11 cellular contexts compared by ENCODE assay signal in the genomic region with DNA sequence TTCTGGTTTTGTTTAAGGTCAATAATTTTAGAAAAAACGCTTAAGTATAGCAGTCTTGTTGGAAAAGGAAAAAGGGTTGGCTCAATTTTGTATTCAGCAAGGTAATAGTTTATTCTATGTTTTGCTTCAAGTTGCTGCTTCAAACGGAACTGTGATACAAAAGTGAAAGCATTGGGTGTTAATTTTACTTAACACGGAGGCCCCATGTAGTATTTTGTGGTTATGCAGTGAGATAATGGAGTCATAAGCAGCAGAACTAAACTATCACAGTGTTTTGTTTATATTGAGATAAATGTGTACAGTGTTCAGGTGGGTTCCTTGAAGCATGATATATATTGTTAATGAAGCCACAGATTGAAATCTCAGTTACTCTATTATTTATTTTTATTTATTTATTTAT.
A peak's percentile ranks its signal among the peaks of the same experiment; 100 is the strongest.
DNase-seq lines count a peak whose midpoint lies in the region; ATAC-seq and TF ChIP-seq lines count a peak whose summit lies in the region.
"Had no signal": no experiment of that assay in that cellular context is flagged by ENCODE, and none has a peak within 500 bp of the region (broad histone marks: within the 10 kb centered on the region; RNA-seq: fewer than 3 reads in every experiment).

No MANE protein-coding gene starts in this region.

- H3K79me2 ChIP-seq in hepatocyte = no peaks in the 10 kb centered on the region
- H3K79me2 ChIP-seq in H9 (ENCODE audit: insufficient read depth, low read length) = no peaks in the 10 kb centered on the region

- H3K27me3 Mint-ChIP-seq in effector memory CD8-positive, alpha-beta T cell = no peaks in the 10 kb centered on the region
- H3K27me3 Mint-ChIP-seq in H9 (ENCODE audit: low read depth) = no peaks in the 10 kb centered on the region

- no peak overlapping the region for H2BK5ac ChIP-seq in H9 (ENCODE audit: insufficient read length, low read length)

- H2AFZ ChIP-seq in hepatocyte = no peak overlapping the region
- H2AFZ ChIP-seq in H9 (ENCODE audit: low read length) = no peak overlapping the region

- no peaks in the 10 kb centered on the region for H4K20me1 ChIP-seq in hepatocyte (ENCODE audit: insufficient read depth, poor library complexity, severe bottlenecking)
- H4K20me1 ChIP-seq in H9 (ENCODE audit: control insufficient read depth, insufficient read depth, insufficient read length) = no peaks in the 10 kb centered on the region

- no peaks in the 10 kb centered on the region for H3K23me2 ChIP-seq in H9 (ENCODE audit: insufficient read length, low read depth, low read length, poor library complexity, severe bottlenecking)

- H3K4me1 ChIP-seq in hepatocyte (ENCODE audit: insufficient read depth) = peaks cover 8% of the 10 kb centered on the region
- peaks cover 12% of the 10 kb centered on the region for H3K4me1 ChIP-seq in H9 (ENCODE audit: insufficient read depth, low read length)
- H3K4me1 ChIP-seq: adrenal gland, suprapubic skin had no signal

- H3K9me3 ChIP-seq in hepatocyte (ENCODE audit: low read depth) = no peaks in the 10 kb centered on the region
- H3K9me3 ChIP-seq in H9 (ENCODE audit: control insufficient read depth, low read depth, low read length) = no peaks in the 10 kb centered on the region
- H3K9me3 ChIP-seq: adrenal gland, suprapubic skin had no signal

- H3K9me3 Mint-ChIP-seq in effector memory CD8-positive, alpha-beta T cell = no peaks in the 10 kb centered on the region
- no peaks in the 10 kb centered on the region for H3K9me3 Mint-ChIP-seq in H9

- H2BK120ac ChIP-seq in H9 (ENCODE audit: low read depth, low read length, poor library complexity, severe bottlenecking) = no peak overlapping the region

- H3K27me3 ChIP-seq in hepatocyte (no peaks in the 10 kb centered on the region), H9 (ENCODE audit: insufficient read depth, low read length) (no peaks in the 10 kb centered on the region)
- H3K27me3 ChIP-seq: adrenal gland, suprapubic skin had no signal

- H3K4me3 Mint-ChIP-seq in effector memory CD8-positive, alpha-beta T cell = peak overlapping the region in 1 of 2 donors; percentile 38
- no peak overlapping the region for H3K4me3 Mint-ChIP-seq in H9

- DNase-seq in effector memory CD8-positive, alpha-beta T cell = no peak
- DNase-seq in NCI-H2107 treated with DMSO at 0.1 percent for 48 hours (lab: John Stamatoyannopoulos, UW; ENCODE audit: unreplicated experiment) (no peak), hepatocyte (ENCODE audit: low spot score) (no peak), H9 (no peak)
- DNase-seq: adrenal gland; effector CD8-positive, alpha-beta T cell; stimulated activated CD4-positive, alpha-beta T cell treated with anti-CD3 and anti-CD28 coated beads, Interleukin-4, amount 100 ng/mL, for 24 hours had no signal

- no peak overlapping the region for H4K5ac ChIP-seq in H9 (ENCODE audit: insufficient read length, low read depth, low read length)

- peaks cover 11 to 14% of the 10 kb centered on the region in 2 donors for H3K4me1 Mint-ChIP-seq in effector memory CD8-positive, alpha-beta T cell (ENCODE audit: low read depth in 2 of 2)
- H3K4me1 Mint-ChIP-seq in H9 = peaks cover 47 to 58% of the 10 kb centered on the region in 2 experiments

- H4K8ac ChIP-seq in H9 (replicated peaks; ENCODE audit: insufficient read length, low read depth, low read length) = no peak overlapping the region

- H4K91ac ChIP-seq in H9 (ENCODE audit: insufficient read length, low read depth, low read length) = no peak overlapping the region

- H3K18ac ChIP-seq in H9 (ENCODE audit: insufficient read length, low read depth, low read length) = no peak overlapping the region

- H3K9me2 ChIP-seq in hepatocyte (replicated peaks; ENCODE audit: insufficient read depth) = no peaks in the 10 kb centered on the region

- TF ChIP-seq CTCF in hepatocyte (IDR thresholded peaks at IDR 0.05; ENCODE audit: poor library complexity) = no peak
- no peak for TF ChIP-seq CTCF in H9 (conservative IDR thresholded peaks at IDR 0.05)

- no peaks in the 10 kb centered on the region for H3K36me3 Mint-ChIP-seq in effector memory CD8-positive, alpha-beta T cell (ENCODE audit: insufficient read depth)
- H3K36me3 Mint-ChIP-seq in H9 (ENCODE audit: insufficient read depth in 1 of 3, low read depth in 3 of 3) = peaks cover 10 to 36% (median 24%) of the 10 kb centered on the region in 3 experiments

- H2BK15ac ChIP-seq in H9 (ENCODE audit: low read depth, low read length) = no peak overlapping the region

- no peak overlapping the region for H2BK12ac ChIP-seq in H9 (ENCODE audit: insufficient read length, low read depth, low read length)

- H2AK5ac ChIP-seq in H9 (ENCODE audit: insufficient read length, low read length) = no peak overlapping the region

- no peak overlapping the region for H3K23ac ChIP-seq in H9 (ENCODE audit: insufficient read length, low read depth, low read length)

- H3K79me1 ChIP-seq in H9 (ENCODE audit: insufficient read depth, low read depth, low read length, poor library complexity, severe bottlenecking) = no peaks in the 10 kb centered on the region

- no peak overlapping the region for H3T11ph ChIP-seq in H9 (ENCODE audit: low read length)

- WGBS in hepatocyte (ENCODE audit: low lambda C conversion rate, missing lambda C conversion rate) = 77% methylated on average over 3 of the region's 3 CpGs
- no CpG with 5 or more reads among the region's 3 CpGs for WGBS in H9 (ENCODE audit: extremely low coverage, insufficient read length, low lambda C conversion rate)

- peak overlapping the region; percentile 62 to 86 for H3K27ac Mint-ChIP-seq in effector memory CD8-positive, alpha-beta T cell
- H3K27ac Mint-ChIP-seq in H9 = no peak overlapping the region

- no peak overlapping the region for H3K14ac ChIP-seq in H9 (ENCODE audit: insufficient read depth, low read length)

- H3K27ac ChIP-seq in hepatocyte (no peak overlapping the region), H9 (ENCODE audit: insufficient read length, low read depth, low read length) (no peak overlapping the region)
- H3K27ac ChIP-seq: adrenal gland, suprapubic skin had no signal

- H3K56ac ChIP-seq in H9 (ENCODE audit: insufficient read length, low read depth, low read length) = no peak overlapping the region

- H3K4me2 ChIP-seq in hepatocyte (no peak overlapping the region), H9 (ENCODE audit: insufficient read depth, insufficient read length, low read length) (no peak overlapping the region)

- no peak overlapping the region for H3K4me3 ChIP-seq in hepatocyte
- H3K4me3 ChIP-seq: adrenal gland, suprapubic skin had no signal

- H3K4ac ChIP-seq in H9 (ENCODE audit: low read depth, low read length) = no peak overlapping the region

- peak; percentile 91 for ATAC-seq in GM18868 (IDR thresholded peaks at IDR 0.05; ENCODE audit: unreplicated experiment)
- peak; percentile 93 for ATAC-seq in GM21515 (IDR thresholded peaks at IDR 0.05; ENCODE audit: unreplicated experiment)
- peak; percentile 93 for ATAC-seq in HG03095 (IDR thresholded peaks at IDR 0.05; ENCODE audit: unreplicated experiment)
- ATAC-seq in effector memory CD8-positive, alpha-beta T cell (replicated peaks) = peak; percentile 69

- H3K9ac ChIP-seq in H9 (ENCODE audit: extremely low read depth, insufficient read length, low read length) = no peak overlapping the region

- H2BK20ac ChIP-seq in H9 (ENCODE audit: low read depth, low read length, poor library complexity, severe bottlenecking) = no peak overlapping the region

- H3K36me3 ChIP-seq in hepatocyte (replicated peaks; ENCODE audit: insufficient read depth, low read depth) = no peaks in the 10 kb centered on the region
- H3K36me3 ChIP-seq: adrenal gland, suprapubic skin had no signal

Comparison
In these comparisons a context has a peak if more than half of its experiments do, and no peak if none do; other contexts are left out.
1. H3K27ac Mint-ChIP-seq: peak in effector memory CD8-positive, alpha-beta T cell (2 of 2); none in H9 (0 of 3).
2. Peak in every context shown above with its lines, with median percentiles within 50 percentile points of each other: ATAC-seq.